29 cellular contexts compared by ENCODE assay signal in the genomic region with DNA sequence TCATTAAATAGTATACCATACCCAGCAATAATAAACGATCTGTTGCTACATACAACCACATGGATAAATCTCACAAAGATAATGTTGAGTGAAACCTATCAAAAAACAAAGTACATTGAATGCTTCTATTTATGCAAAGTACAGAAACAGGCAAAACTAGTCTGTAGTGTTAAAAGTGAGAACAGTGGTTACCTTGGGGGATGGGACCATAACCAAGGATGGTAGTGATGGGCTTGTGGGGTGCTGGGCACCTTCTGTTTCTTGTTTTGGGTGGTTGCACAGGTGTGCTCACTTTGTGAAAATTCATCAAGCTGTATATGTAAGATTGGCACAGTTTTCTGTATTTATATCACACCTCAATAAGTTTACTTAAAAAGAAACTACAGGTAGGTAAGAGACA.
DNase-seq lines count a peak whose midpoint lies in the region; ATAC-seq and TF ChIP-seq lines count a peak whose summit lies in the region.
"Had no signal": no experiment of that assay in that cellular context is flagged by ENCODE, and none has a peak within 500 bp of the region (broad histone marks: within the 10 kb centered on the region; RNA-seq: fewer than 3 reads in every experiment).

No MANE protein-coding gene starts in this region.

- ATAC-seq in GM21619 (IDR thresholded peaks at IDR 0.05; ENCODE audit: unreplicated experiment): peak; percentile 50
- peak; percentile 43 for ATAC-seq in HG03175 (IDR thresholded peaks at IDR 0.05; ENCODE audit: unreplicated experiment)
- no peak for ATAC-seq in HG03354 (IDR thresholded peaks at IDR 0.05; ENCODE audit: poor library complexity, severe bottlenecking, unreplicated experiment)
- ATAC-seq: HepG2, K562, T-cell had no signal

- H3K27ac ChIP-seq in mammary epithelial cell (ENCODE audit: insufficient read depth, low read depth, low read length): no peak overlapping the region
- H3K27ac ChIP-seq in dorsolateral prefrontal cortex: no peak overlapping the region
- H3K27ac ChIP-seq: 22Rv1, BLaER1, HL-60, SJCRH30 had no signal

- in situ Hi-C loops in mammary epithelial cell (cut with MboI; ENCODE audit: low sequenced_read_pairs in 2 of 2): no loop called here
- in situ Hi-C loops in GM13976 (cut with MboI; ENCODE audit: low sequenced_read_pairs, unreplicated experiment): no loop called here

- no peaks in the 10 kb centered on the region for H4K20me1 ChIP-seq in mammary epithelial cell (ENCODE audit: insufficient read depth, low read length)
- H4K20me1 ChIP-seq: BLaER1 had no signal

- H3K4me3 ChIP-seq in mammary epithelial cell (replicated peaks in 1 of 3; ENCODE audit: insufficient read depth in 1 of 3, low read depth in 2 of 3, low read length in 3 of 3) (no peak overlapping the region), dorsolateral prefrontal cortex (no peak overlapping the region)
- H3K4me3 ChIP-seq: BLaER1, K562, SJCRH30 had no signal

- no peaks in the 10 kb centered on the region for H3K27me3 Mint-ChIP-seq in MCF 10A (ENCODE audit: insufficient read depth, unreplicated experiment)
- H3K27me3 Mint-ChIP-seq: CD4-positive, alpha-beta T cell; T-cell had no signal

- no peak for DNase-seq in MCF 10A (ENCODE audit: unreplicated experiment)
- no peak for DNase-seq in mammary epithelial cell
- DNase-seq in GM13976 (ENCODE audit: low spot score): no peak
- DNase-seq in dorsolateral prefrontal cortex: no peak
- DNase-seq in NCI-H2171 treated with DMSO at 0.1 percent for 48 hours (lab: John Stamatoyannopoulos, UW): no peak
- DNase-seq: ACHN; CD4-positive, alpha-beta T cell; COR-L47; DMS 273 treated with DMSO at 0.1 percent for 48 hours; DND-41; H9; HFFc6; NCI-H1092; NCI-H1436 treated with DMSO at 0.1 percent for 48 hours; NCI-H2029; NCI-H345; NCI-H524 treated with DMSO at 0.1 percent for 48 hours; OCI-M1; SJCRH30; T-cell had no signal

- BruUV-seq in MCF 10A (replicated peaks; lab: Mats Ljungman, UMichigan): no TSS peak
- BruUV-seq in mammary epithelial cell (replicated peaks; lab: Mats Ljungman, UMichigan): no TSS peak

- intact Hi-C loops in MCF 10A (cut with micrococcal nuclease) (loop anchor here (5.0 kb wide), 1 partner anchor 65 kb away; no protein-coding TSS in a partner anchor), mammary epithelial cell (cut with micrococcal nuclease) (loop anchor here (5.0 kb wide), 1 partner anchor 70 kb away; no protein-coding TSS in a partner anchor), dorsolateral prefrontal cortex (cut with DNase I) (loop anchor here in 1 of 2 donors (10.0 kb wide), 1 partner anchor 63 kb away; no protein-coding TSS in a partner anchor)

- peaks cover 5% of the 10 kb centered on the region for H3K36me3 Mint-ChIP-seq in MCF 10A (ENCODE audit: insufficient read depth, unreplicated experiment)

- CTCF ChIA-PET in MCF 10A (lab: Yijun Ruan, JAX): interaction anchor here (0.9 kb wide), 1 partner anchor 15 kb away, joined by 3 read pairs; no protein-coding TSS in a partner anchor
- CTCF ChIA-PET in mammary epithelial cell (lab: Charles Lee; ENCODE audit: low non-redundant PET): no interaction called here

- H2AFZ ChIP-seq in mammary epithelial cell (ENCODE audit: low read depth, low read length): no peak overlapping the region

- POLR2A ChIA-PET in MCF 10A (lab: Yijun Ruan, JAX): interaction anchor here (1.1 kb wide), 1 partner anchor 49 kb away, joined by 4 read pairs; no protein-coding TSS in a partner anchor

- no peak overlapping the region for H3K4me2 ChIP-seq in mammary epithelial cell (ENCODE audit: insufficient read depth, low read depth, low read length)
- H3K4me2 ChIP-seq: BLaER1 had no signal

- H3K36me3 ChIP-seq in mammary epithelial cell (ENCODE audit: insufficient read depth, low read length): no peaks in the 10 kb centered on the region
- H3K36me3 ChIP-seq: SJCRH30 had no signal

- no peaks in the 10 kb centered on the region for H3K4me1 Mint-ChIP-seq in MCF 10A (ENCODE audit: insufficient read depth, unreplicated experiment)

- no peaks in the 10 kb centered on the region for H3K4me1 ChIP-seq in mammary epithelial cell (ENCODE audit: insufficient read depth, low read length)
- H3K4me1 ChIP-seq: BLaER1, SJCRH30 had no signal

- H3K9me3 ChIP-seq in mammary epithelial cell (replicated peaks; ENCODE audit: insufficient read depth, low read length): no peaks in the 10 kb centered on the region
- H3K9me3 ChIP-seq: BLaER1, SJCRH30 had no signal

- H3K4me3 Mint-ChIP-seq in MCF 10A (ENCODE audit: unreplicated experiment): no peak overlapping the region
- H3K4me3 Mint-ChIP-seq: CD4-positive, alpha-beta T cell; H9; HFFc6; T-cell; T-helper 2 cell treated with Interferon-gamma antibody and Interleukin-4, amounts not matched to agents 5 μg/mL and 100 μg/mL, for 36 hours had no signal

- H3K9ac ChIP-seq in mammary epithelial cell (ENCODE audit: insufficient read depth, low read length): no peak overlapping the region
- H3K9ac ChIP-seq: BLaER1 had no signal

- dilution Hi-C loops in mammary epithelial cell (cut with HindIII; ENCODE audit: low sequenced_read_pairs): no loop called here

- H3K27me3 ChIP-seq in mammary epithelial cell (ENCODE audit: insufficient read depth, low read length): no peaks in the 10 kb centered on the region
- no peaks in the 10 kb centered on the region for H3K27me3 ChIP-seq in dorsolateral prefrontal cortex
- H3K27me3 ChIP-seq: BLaER1, SJCRH30 had no signal

- H3K9me3 Mint-ChIP-seq in MCF 10A (ENCODE audit: unreplicated experiment): no peaks in the 10 kb centered on the region
- H3K9me3 Mint-ChIP-seq: H9; HFFc6; T-cell; T-helper 2 cell treated with Interferon-gamma antibody and Interleukin-4, amounts not matched to agents 5 μg/mL and 100 μg/mL, for 36 hours had no signal

- no peaks in the 10 kb centered on the region for H3K79me2 ChIP-seq in mammary epithelial cell (ENCODE audit: insufficient read depth, low read length)

- no peak for TF ChIP-seq CTCF in MCF 10A (IDR thresholded peaks at IDR 0.05; ENCODE audit: unreplicated experiment)
- no peak for TF ChIP-seq CTCF in mammary epithelial cell (conservative IDR thresholded peaks at IDR 0.05 in 1 of 2, IDR thresholded peaks at IDR 0.05 in 1 of 2; ENCODE audit: extremely low read depth in 1 of 2, insufficient read depth in 1 of 2, low read depth in 1 of 2, low read length in 2 of 2)
- TF ChIP-seq CTCF in GM13976 (IDR thresholded peaks at IDR 0.05; ENCODE audit: borderline replicate concordance, control extremely low read depth, extremely low read depth, insufficient read depth, missing control alignments): no peak
- no peak for TF ChIP-seq CTCF in dorsolateral prefrontal cortex (IDR thresholded peaks at IDR 0.05 in 54 of 56, conservative IDR thresholded peaks at IDR 0.05 in 2 of 56; ENCODE audit: low read depth in 1 of 56, partially characterized antibody in 56 of 56)

- H3K27ac Mint-ChIP-seq in MCF 10A (ENCODE audit: low read depth, unreplicated experiment): peak overlapping the region; percentile 10
- H3K27ac Mint-ChIP-seq: CD4-positive, alpha-beta T cell; HFFc6; T-cell; T-helper 2 cell treated with Interferon-gamma antibody and Interleukin-4, amounts not matched to agents 5 μg/mL and 100 μg/mL, for 36 hours had no signal

- WGBS in mammary epithelial cell (ENCODE audit: low coverage, missing lambda C conversion rate): 100% methylated on average over 1 of the region's 1 CpG
